Comparison of ENCODE assay signal across 16 cellular contexts in genomic region chr6:44563397-44563796, GRCh38.
A peak's percentile ranks its signal among the peaks of the same experiment; 100 is the strongest.
DNase-seq lines count a peak whose midpoint lies in the region; ATAC-seq and TF ChIP-seq lines count a peak whose summit lies in the region.
"Had no signal": no experiment of that assay in that cellular context is flagged by ENCODE, and none has a peak within 500 bp of the region (broad histone marks: within the 10 kb centered on the region; RNA-seq: fewer than 3 reads in every experiment).

No MANE protein-coding gene starts in this region.

- DNase-seq in heart left ventricle (no peak), Right ventricle myocardium superior (no peak), SW480 (ENCODE audit: low spot score) (peak; percentile 3), spleen (peak; percentile 19)
- DNase-seq in effector CD4-positive, alpha-beta T cell: no peak
- DNase-seq: activated CD4-positive, alpha-beta T cell treated with anti-CD3 and anti-CD28 coated beads, Interleukin-2, amount 10 ng/mL, durations not matched to agents 7 days and 5 days; amniotic stem cell; COR-L47; cortex of kidney; left lung; natural killer cell; stimulated activated CD4-positive, alpha-beta T cell treated with anti-CD3 and anti-CD28 coated beads, Interleukin-4, amount 100 ng/mL, for 24 hours; T1000 had no signal

- H3K4me3 ChIP-seq in heart left ventricle (no peak overlapping the region), gastroesophageal sphincter (no peak overlapping the region), spleen (no peak overlapping the region)
- H3K4me3 ChIP-seq: left lung had no signal

- no peak for TF ChIP-seq EP300 in gastroesophageal sphincter (IDR thresholded peaks at IDR 0.05)

- TF ChIP-seq POLR2A in heart left ventricle (IDR thresholded peaks at IDR 0.05) (no peak), gastroesophageal sphincter (IDR thresholded peaks at IDR 0.05) (no peak), spleen (IDR thresholded peaks at IDR 0.05) (no peak)

- H3K4me1 ChIP-seq in heart left ventricle (peaks cover 0 to 27% (median 4%) of the 10 kb centered on the region in 12 donors), gastroesophageal sphincter (peaks cover 3 to 29% (median 15%) of the 10 kb centered on the region in 3 donors), spleen (peaks cover 0 to 17% (median 7%) of the 10 kb centered on the region in 6 donors)

- ATAC-seq in heart left ventricle (peak; percentile 54 to 82 (median 59)), Right ventricle myocardium superior (ENCODE audit: poor library complexity) (no peak), gastroesophageal sphincter (peak; percentile 44), HG02970 (IDR thresholded peaks at IDR 0.05; ENCODE audit: low FRiP score, unreplicated experiment) (no peak), HG02840 (IDR thresholded peaks at IDR 0.05; ENCODE audit: low FRiP score, unreplicated experiment) (no peak)
- ATAC-seq: left lung, natural killer cell had no signal

- intact Hi-C loops in heart left ventricle (cut with DNase I) (no loop called here), Right ventricle myocardium superior (cut with DNase I) (no loop called here), spleen (cut with DNase I; ENCODE audit: low total_unique reads) (no loop called here)

- 71 to 76% (median 71%) methylated on average over 11 of the region's 11 CpGs for WGBS in heart left ventricle, 4 donors
- WGBS in gastroesophageal sphincter (ENCODE audit: low coverage in 1 of 2), 2 donors: 81 to 87% methylated on average over 5 to 8 of the region's 11 CpGs
- WGBS in spleen, 5 donors: 68 to 89% (median 74%) methylated on average over 11 of the region's 11 CpGs

- H3K27me3 ChIP-seq in heart left ventricle (peaks cover 0 to 17% (median 0%) of the 10 kb centered on the region in 9 donors), gastroesophageal sphincter (peaks cover 19% of the 10 kb centered on the region), spleen (replicated peaks in 1 of 7) (peaks cover 0 to 38% (median 13%) of the 10 kb centered on the region in 7 donors)

- no peaks in the 10 kb centered on the region for H3K9me3 ChIP-seq in heart left ventricle
- no peaks in the 10 kb centered on the region for H3K9me3 ChIP-seq in gastroesophageal sphincter
- H3K9me3 ChIP-seq in spleen: no peaks in the 10 kb centered on the region
- H3K9me3 ChIP-seq: left lung had no signal

- TF ChIP-seq CTCF in heart left ventricle (IDR thresholded peaks at IDR 0.05) (no peak), gastroesophageal sphincter (IDR thresholded peaks at IDR 0.05) (no peak), spleen (IDR thresholded peaks at IDR 0.05 in 8 of 11, conservative IDR thresholded peaks at IDR 0.05 in 3 of 11) (no peak)

- H3K36me3 ChIP-seq in heart left ventricle (no peaks in the 10 kb centered on the region), gastroesophageal sphincter (no peaks in the 10 kb centered on the region), spleen (no peaks in the 10 kb centered on the region)
- H3K36me3 ChIP-seq: left lung had no signal

- H3K27ac ChIP-seq in heart left ventricle (peak overlapping the region in 2 of 12 donors; percentile 9 to 43), gastroesophageal sphincter (peak overlapping the region in 1 of 4 donors; percentile 57), spleen (no peak overlapping the region)
- H3K27ac ChIP-seq: left lung had no signal

Comparison
In these comparisons a context has a peak if more than half of its experiments do, and no peak if none do; other contexts are left out.
1. ATAC-seq: peak in heart left ventricle (4 of 4) and gastroesophageal sphincter (single experiment); none in Right ventricle myocardium superior (single experiment), HG02970 (single experiment) and HG02840 (single experiment).
2. DNase-seq: peak in SW480 (single experiment) and spleen (single experiment); none in heart left ventricle (0 of 5), Right ventricle myocardium superior (single experiment) and effector CD4-positive, alpha-beta T cell (single experiment).